8 cellular contexts compared by ENCODE assay signal in genomic region chr1:178093150-178093957, GRCh38. TPM values are rescaled to one million over a fixed set of nuclear protein-coding genes. Genes with fewer than 3 reads are reported as not detected.
A peak's percentile ranks its signal among the peaks of the same experiment; 100 is the strongest.
DNase-seq lines count a peak whose midpoint lies in the region; ATAC-seq and TF ChIP-seq lines count a peak whose summit lies in the region.

No MANE protein-coding gene starts in this region.

- no peak overlapping the region for H2AK5ac ChIP-seq in neuronal stem cell (ENCODE audit: low read depth, low read length)

- H3K27ac Mint-ChIP-seq in activated naive CD8-positive, alpha-beta T cell treated with anti-CD3 and anti-CD28 coated beads, Interleukin-2, amount 10 ng/mL, durations not matched to agents 7 days and 5 days, result no peak overlapping the region

- H2BK5ac ChIP-seq in neuronal stem cell (ENCODE audit: low read length), result peak overlapping the region; percentile 83

- H3K4me1 Mint-ChIP-seq in activated naive CD8-positive, alpha-beta T cell treated with anti-CD3 and anti-CD28 coated beads, Interleukin-2, amount 10 ng/mL, durations not matched to agents 7 days and 5 days, result peaks cover 6% of the 10 kb centered on the region

- peaks cover 2% of the 10 kb centered on the region for H3K79me1 ChIP-seq in neuronal stem cell (ENCODE audit: low read depth, low read length)

- H2BK120ac ChIP-seq in neuronal stem cell (ENCODE audit: low read depth, low read length), result no peak overlapping the region

- no peak overlapping the region for H3K14ac ChIP-seq in neuronal stem cell (ENCODE audit: low read length)

- peak overlapping the region; percentile 98 for H2AFZ ChIP-seq in neuronal stem cell (ENCODE audit: low read length)

- H3K27me3 ChIP-seq in NT2/D1 (ENCODE audit: insufficient read depth, insufficient read length), result no peaks in the 10 kb centered on the region
- no peaks in the 10 kb centered on the region for H3K27me3 ChIP-seq in neuronal stem cell (ENCODE audit: control insufficient read depth in 3 of 3, insufficient read depth in 3 of 3, low read depth in 1 of 3, low read length in 3 of 3)
- H3K27me3 ChIP-seq in tibial nerve, result no peaks in the 10 kb centered on the region

- no peak overlapping the region for H4K91ac ChIP-seq in neuronal stem cell (ENCODE audit: low read depth, low read length, poor library complexity)

- peak in 1 of 5 experiments; percentile 6 for TF ChIP-seq CTCF in tibial nerve (IDR thresholded peaks at IDR 0.05)

- TF ChIP-seq POLR2A in tibial nerve (IDR thresholded peaks at IDR 0.05), result peak in 1 of 2 donors; percentile 13

- H3K36me3 Mint-ChIP-seq in activated naive CD8-positive, alpha-beta T cell treated with anti-CD3 and anti-CD28 coated beads, Interleukin-2, amount 10 ng/mL, durations not matched to agents 7 days and 5 days, result no peaks in the 10 kb centered on the region

- H3K4me3 ChIP-seq in NT2/D1 (ENCODE audit: insufficient read length, low read depth) (peak overlapping the region; percentile 90), neuronal stem cell (ENCODE audit: low read length in 2 of 2) (peak overlapping the region; percentile 65 to 99), tibial nerve (peak overlapping the region; percentile 56 to 97 (median 86))

- peak overlapping the region; percentile 48 for H3K4me3 Mint-ChIP-seq in activated naive CD8-positive, alpha-beta T cell treated with anti-CD3 and anti-CD28 coated beads, Interleukin-2, amount 10 ng/mL, durations not matched to agents 7 days and 5 days

- no peak overlapping the region for H2BK15ac ChIP-seq in neuronal stem cell (ENCODE audit: low read length)

- peak; percentile 82 for ATAC-seq in GM21447 (IDR thresholded peaks at IDR 0.05; ENCODE audit: unreplicated experiment)
- peak; percentile 22 for ATAC-seq in activated naive CD8-positive, alpha-beta T cell treated with anti-CD3 and anti-CD28 coated beads, Interleukin-2, amount 10 ng/mL, durations not matched to agents 7 days and 5 days (ENCODE audit: low read depth)

- intact Hi-C loops in head of caudate nucleus (cut with DNase I), result no loop called here

- H2BK12ac ChIP-seq in neuronal stem cell (ENCODE audit: low read length), result no peak overlapping the region

- WGBS in neuronal stem cell (ENCODE audit: extremely low coverage in 2 of 2, insufficient read length in 2 of 2, insufficient replicate concordance in 1 of 2), 2 donors, result no CpG with 5 or more reads among the region's 53 CpGs
- WGBS in tibial nerve, 2 donors, result 1% methylated on average over 30 to 37 of the region's 53 CpGs

- peaks cover 3% of the 10 kb centered on the region for H3K9me3 Mint-ChIP-seq in activated naive CD8-positive, alpha-beta T cell treated with anti-CD3 and anti-CD28 coated beads, Interleukin-2, amount 10 ng/mL, durations not matched to agents 7 days and 5 days

- no peak overlapping the region for H4K8ac ChIP-seq in neuronal stem cell (ENCODE audit: low read depth, low read length)

- H3K4me2 ChIP-seq in neuronal stem cell (ENCODE audit: insufficient read depth, low read length, poor library complexity, severe bottlenecking), result peak overlapping the region; percentile 69

- no peak overlapping the region for H3K4ac ChIP-seq in neuronal stem cell (ENCODE audit: low read length)

- H3K9me3 ChIP-seq in NT2/D1 (ENCODE audit: insufficient read depth, low read length), result no peaks in the 10 kb centered on the region
- H3K9me3 ChIP-seq in neuronal stem cell (replicated peaks in 1 of 2; ENCODE audit: control insufficient read depth in 2 of 2, insufficient read depth in 1 of 2, low read depth in 1 of 2, low read length in 2 of 2), result no peaks in the 10 kb centered on the region
- H3K9me3 ChIP-seq in tibial nerve, result no peaks in the 10 kb centered on the region

- H3K36me3 ChIP-seq in NT2/D1 (ENCODE audit: insufficient read depth, insufficient read length, low read length), result peaks cover 4% of the 10 kb centered on the region
- H3K36me3 ChIP-seq in neuronal stem cell (replicated peaks in 1 of 2; ENCODE audit: control insufficient read depth in 2 of 2, insufficient read depth in 2 of 2, low read length in 2 of 2), result no peaks in the 10 kb centered on the region
- no peaks in the 10 kb centered on the region for H3K36me3 ChIP-seq in tibial nerve

- H3K23ac ChIP-seq in neuronal stem cell (ENCODE audit: low read depth, low read length, poor library complexity), result peak overlapping the region; percentile 82

- peak overlapping the region; percentile 95 for H3K27ac ChIP-seq in neuronal stem cell (replicated peaks; ENCODE audit: low read length)
- peak overlapping the region; percentile 35 to 94 (median 89) for H3K27ac ChIP-seq in tibial nerve

- TF ChIP-seq EP300 in tibial nerve (IDR thresholded peaks at IDR 0.05), result peak in 1 of 2 donors; percentile 32

- peaks cover 5% of the 10 kb centered on the region for H3K4me1 ChIP-seq in NT2/D1 (ENCODE audit: insufficient read depth, insufficient read length)
- H3K4me1 ChIP-seq in neuronal stem cell (ENCODE audit: control insufficient read depth in 2 of 2, insufficient read depth in 1 of 2, low read depth in 1 of 2, low read length in 2 of 2), result peaks cover 3 to 5% of the 10 kb centered on the region in 2 donors
- H3K4me1 ChIP-seq in tibial nerve, result peaks cover 0 to 43% (median 2%) of the 10 kb centered on the region in 4 donors

- H3K9ac ChIP-seq in NT2/D1 (ENCODE audit: insufficient read length, low read depth) (peak overlapping the region; percentile 92), neuronal stem cell (ENCODE audit: low read depth, low read length, poor library complexity) (peak overlapping the region; percentile 94)

- peaks cover 40% of the 10 kb centered on the region for H3K27me3 Mint-ChIP-seq in activated naive CD8-positive, alpha-beta T cell treated with anti-CD3 and anti-CD28 coated beads, Interleukin-2, amount 10 ng/mL, durations not matched to agents 7 days and 5 days

- H3K18ac ChIP-seq in neuronal stem cell (ENCODE audit: low read length), result peak overlapping the region; percentile 95

- DNase-seq in DMS 273 treated with DMSO at 0.1 percent for 48 hours (lab: John Stamatoyannopoulos, UW) (peak; percentile 89), HT1080 (ENCODE audit: low read depth) (peak; percentile 94), NT2/D1 (ENCODE audit: low read depth, low spot score) (peak; percentile 98), head of caudate nucleus (peak; percentile 83 to 97 (median 94)), neuronal stem cell (ENCODE audit: low spot score) (peak; percentile 93), tibial nerve (ENCODE audit: low spot score in 2 of 2) (peak; percentile 77 to 79)
- DNase-seq in activated naive CD8-positive, alpha-beta T cell treated with anti-CD3 and anti-CD28 coated beads, Interleukin-2, amount 10 ng/mL, durations not matched to agents 7 days and 5 days, result peak; percentile 43

- POLR2A ChIA-PET in activated naive CD8-positive, alpha-beta T cell treated with anti-CD3 and anti-CD28 coated beads, Interleukin-2, amount 10 ng/mL, durations not matched to agents 7 days and 5 days (lab: Charles Lee), result interaction anchor here (0.6 kb wide), 1 partner anchor 198 kb away, joined by 3 read pairs; no protein-coding TSS in a partner anchor

RNA-seq across cellular contexts. Expression of gene RASAL2, which starts 0.6 kb away (rescaled TPM):
- total RNA-seq in HT1080 (2014; rRNA removed; shearing (Covaris generic)), result 28.7 and 29.7 TPM in 2 replicates
- polyA plus RNA-seq in HT1080 (2015; cell fraction: cytosol; rRNA removed), result 13.2 and 20.6 TPM in 2 replicates
- 53.4 and 60.6 TPM in 2 replicates for polyA plus RNA-seq in HT1080 (2015; cell fraction: nucleus; rRNA removed)
- under 1 TPM; 0.06 to 0.11 TPM for total RNA-seq in activated naive CD8-positive, alpha-beta T cell treated with anti-CD3 and anti-CD28 coated beads, Interleukin-2, amount 10 ng/mL, durations not matched to agents 7 days and 5 days
- polyA plus RNA-seq in neuronal stem cell (2013, experiment 1 of 2), result 7.1 TPM
- 7.1 TPM for polyA plus RNA-seq in neuronal stem cell (2013, experiment 2 of 2)
- 10 to 100 TPM; 40.5 to 44.8 (median 43.0) TPM for total RNA-seq in tibial nerve

Comparison
In these comparisons a context has a peak if more than half of its experiments do, and no peak if none do; other contexts are left out.
1. Peak in every context shown above with its lines: DNase-seq, ATAC-seq, H3K4me3 ChIP-seq and H3K27ac ChIP-seq.
2. DNase-seq: peak in every context shown above with its lines; median percentile 98 in NT2/D1; 94 in HT1080; 94 in head of caudate nucleus; 93 in neuronal stem cell; 89 in DMS 273 treated with DMSO at 0.1 percent for 48 hours; 78 in tibial nerve; 43 in activated naive CD8-positive, alpha-beta T cell treated with anti-CD3 and anti-CD28 coated beads, Interleukin-2, amount 10 ng/mL, durations not matched to agents 7 days and 5 days.
3. RNA of gene RASAL2, which starts 0.6 kb away (total RNA-seq): 40.5 to 44.8 TPM in tibial nerve and 28.7 to 29.7 TPM in HT1080; 0.06 to 0.11 TPM in activated naive CD8-positive, alpha-beta T cell treated with anti-CD3 and anti-CD28 coated beads, Interleukin-2, amount 10 ng/mL, durations not matched to agents 7 days and 5 days; every median in the first group is over 10 times any median in the second.